Comparison of ENCODE assay signal across 18 cellular contexts in the genomic region with DNA sequence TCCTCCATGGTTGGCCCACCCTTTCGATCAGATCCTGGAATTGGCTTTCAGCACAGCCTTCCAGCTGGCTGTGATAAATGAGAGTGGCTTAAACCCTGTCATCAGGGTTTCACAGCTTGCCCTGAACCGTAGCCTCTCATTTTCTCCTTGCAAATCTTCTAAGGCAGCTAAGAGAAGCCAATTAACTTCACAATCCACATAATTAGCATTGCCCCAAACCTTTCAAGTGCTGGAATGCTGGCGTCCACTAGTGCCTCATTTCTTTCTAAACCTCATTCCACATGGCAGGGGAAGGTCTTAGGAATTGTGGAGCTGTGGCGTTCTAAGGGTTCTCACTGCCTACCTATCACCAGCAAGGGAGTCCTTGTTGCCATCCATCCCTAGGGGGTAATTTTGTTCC. TPM values are rescaled to one million over a fixed set of nuclear protein-coding genes. Genes with fewer than 3 reads are reported as not detected.
DNase-seq lines count a peak whose midpoint lies in the region; ATAC-seq, FAIRE-seq and TF ChIP-seq lines count a peak whose summit lies in the region.
"Had no signal": no experiment of that assay in that cellular context is flagged by ENCODE, and none has a peak within 500 bp of the region (broad histone marks: within the 10 kb centered on the region; RNA-seq: fewer than 3 reads in every experiment).

No MANE protein-coding gene starts in this region.

- no peak overlapping the region for H3K27ac ChIP-seq in K562 (ENCODE audit: extremely low read depth, low read depth, low read length)
- H3K27ac ChIP-seq in mesendoderm (ENCODE audit: low read depth, low read length): peak overlapping the region; percentile 17
- H3K27ac ChIP-seq: KMS-11, PC-9 had no signal

- no peaks in the 10 kb centered on the region for H3K9me1 ChIP-seq in K562 (ENCODE audit: control insufficient read depth, insufficient read depth, low read length)

- no peak overlapping the region for H2BK5ac ChIP-seq in mesendoderm (ENCODE audit: low read length)

- H3K36me3 ChIP-seq in K562 (ENCODE audit: control insufficient read depth, insufficient read depth, low read length) (no peaks in the 10 kb centered on the region), mesendoderm (ENCODE audit: control insufficient read depth, insufficient read depth, low read length) (no peaks in the 10 kb centered on the region)
- H3K36me3 ChIP-seq: BE2C had no signal

- peaks cover 2% of the 10 kb centered on the region for H3K36me3 Mint-ChIP-seq in T-helper 1 cell treated with Interleukin-12 subunit alpha and Interleukin-12 subunit beta and Interleukin-4 antibody, amounts not matched to agents 30 μg/mL and 1 μg/mL, for 36 hours (ENCODE audit: low read depth)
- H3K36me3 Mint-ChIP-seq: CD4-positive, alpha-beta memory T cell had no signal

- peak overlapping the region; percentile 11 for H3K18ac ChIP-seq in mesendoderm (ENCODE audit: low read length)

- H2AK5ac ChIP-seq in mesendoderm (ENCODE audit: low read length): no peak overlapping the region

- H3K27me3 ChIP-seq in K562 (ENCODE audit: control insufficient read depth in 2 of 2, insufficient read depth in 2 of 2, low read length in 2 of 2) (no peaks in the 10 kb centered on the region), mesendoderm (ENCODE audit: insufficient read depth, low read length, poor library complexity) (no peaks in the 10 kb centered on the region)
- H3K27me3 ChIP-seq: BE2C had no signal

- H4K8ac ChIP-seq in mesendoderm (ENCODE audit: low read depth, low read length): no peak overlapping the region

- H3K79me2 ChIP-seq in K562 (ENCODE audit: control insufficient read depth, insufficient read depth, low read length): no peaks in the 10 kb centered on the region
- no peaks in the 10 kb centered on the region for H3K79me2 ChIP-seq in mesendoderm (ENCODE audit: control insufficient read depth, insufficient read depth, low read length)

- H2AFZ ChIP-seq in K562 (ENCODE audit: low read depth, low read length): no peak overlapping the region
- H2AFZ ChIP-seq: PC-9 had no signal

- no peaks in the 10 kb centered on the region for H3K9me3 Mint-ChIP-seq in T-helper 1 cell treated with Interleukin-12 subunit alpha and Interleukin-12 subunit beta and Interleukin-4 antibody, amounts not matched to agents 30 μg/mL and 1 μg/mL, for 36 hours
- H3K9me3 Mint-ChIP-seq: CD4-positive, alpha-beta memory T cell had no signal

- peaks cover 2% of the 10 kb centered on the region for H3K4me1 Mint-ChIP-seq in T-helper 1 cell treated with Interleukin-12 subunit alpha and Interleukin-12 subunit beta and Interleukin-4 antibody, amounts not matched to agents 30 μg/mL and 1 μg/mL, for 36 hours (ENCODE audit: low read depth)
- H3K4me1 Mint-ChIP-seq: CD4-positive, alpha-beta memory T cell had no signal

- TF ChIP-seq CTCF in K562 (IDR thresholded peaks at IDR 0.05 in 2 of 3, conservative IDR thresholded peaks at IDR 0.05 in 1 of 3; ENCODE audit: insufficient read depth in 2 of 3, low read depth in 1 of 3, low read length in 3 of 3): no peak

- H3K4me3 ChIP-seq in K562 (no peak overlapping the region), mesendoderm (ENCODE audit: low read length) (no peak overlapping the region)
- H3K4me3 ChIP-seq: PC-9 had no signal

- DNase-seq in T-helper 1 cell (no peak), K562 (ENCODE audit: extremely low read depth in 1 of 4, low spot score in 3 of 4) (no peak), mesendoderm (peak; percentile 81), hypothalamus (lab: John Stamatoyannopoulos, UW) (no peak), mesenteric fat pad (ENCODE audit: low spot score) (no peak), DMS153 (lab: John Stamatoyannopoulos, UW) (no peak)
- DNase-seq: 8988T; BE2C; Calu3; CD4-positive, alpha-beta memory T cell; NCI-H1092; NCI-H2081 treated with DMSO at 0.1 percent for 48 hours; NCI-H524 treated with DMSO at 0.1 percent for 48 hours; PC-9 had no signal

- H3K4me1 ChIP-seq in K562 (replicated peaks in 1 of 2; ENCODE audit: control insufficient read depth in 2 of 2, insufficient read depth in 2 of 2, low read length in 2 of 2) (no peaks in the 10 kb centered on the region), mesendoderm (ENCODE audit: control insufficient read depth, low read depth, low read length) (peaks cover 7% of the 10 kb centered on the region)

- H3K23ac ChIP-seq in mesendoderm (ENCODE audit: low read length): no peak overlapping the region

- in situ Hi-C loops in K562 (cut with MboI): no loop called here

- TF ChIP-seq POLR2A in K562 (conservative IDR thresholded peaks at IDR 0.05): no peak

- no TSS peak for BruUV-seq in K562 (replicated peaks; lab: Mats Ljungman, UMichigan)

- intact Hi-C loops in K562 (cut with micrococcal nuclease): no loop called here

- TF ChIP-seq RAD21 in K562 (CRISPR knock-in tag; conservative IDR thresholded peaks at IDR 0.05 in 1 of 2, IDR thresholded peaks at IDR 0.05 in 1 of 2): no peak

- H3K4me2 ChIP-seq in K562 (ENCODE audit: insufficient read depth, low read length) (no peak overlapping the region), mesendoderm (ENCODE audit: low read length) (no peak overlapping the region)
- H3K4me2 ChIP-seq: KMS-11, PC-9 had no signal

- H2BK120ac ChIP-seq in mesendoderm (ENCODE audit: low read depth, low read length): no peak overlapping the region

- no peaks in the 10 kb centered on the region for H3K27me3 Mint-ChIP-seq in T-helper 1 cell treated with Interleukin-12 subunit alpha and Interleukin-12 subunit beta and Interleukin-4 antibody, amounts not matched to agents 30 μg/mL and 1 μg/mL, for 36 hours (ENCODE audit: low read depth)

- no peak for FAIRE-seq in K562 (lab: Jason Lieb, UNC)

- H4K20me1 ChIP-seq in K562 (replicated peaks; ENCODE audit: control insufficient read depth, insufficient read depth, low read length): no peaks in the 10 kb centered on the region

- no peaks in the 10 kb centered on the region for H3K9me3 ChIP-seq in K562 (replicated peaks; ENCODE audit: control insufficient read depth, insufficient read depth, low read depth, low read length)
- H3K9me3 ChIP-seq: BE2C had no signal

- peak overlapping the region; percentile 3 for H3K27ac Mint-ChIP-seq in T-helper 1 cell treated with Interleukin-12 subunit alpha and Interleukin-12 subunit beta and Interleukin-4 antibody, amounts not matched to agents 30 μg/mL and 1 μg/mL, for 36 hours

- H3K4ac ChIP-seq in mesendoderm (ENCODE audit: low read depth, low read length): no peak overlapping the region

- no peak for TF ChIP-seq EP300 in K562 (IDR thresholded peaks at IDR 0.05; ENCODE audit: low read length)

- H3K4me3 Mint-ChIP-seq in T-helper 1 cell treated with Interleukin-12 subunit alpha and Interleukin-12 subunit beta and Interleukin-4 antibody, amounts not matched to agents 30 μg/mL and 1 μg/mL, for 36 hours: no peak overlapping the region
- H3K4me3 Mint-ChIP-seq: CD4-positive, alpha-beta memory T cell had no signal

- H3K79me1 ChIP-seq in mesendoderm (ENCODE audit: low read length): no peaks in the 10 kb centered on the region

- CTCF ChIA-PET in K562 (lab: Yijun Ruan, JAX; ENCODE audit: low intra/inter-chr PET ratio): no interaction called here

- POLR2A ChIA-PET in K562 (lab: Yijun Ruan, JAX): interaction anchor here (0.7 kb wide), 1 partner anchor 13 kb away, joined by 3 read pairs; no protein-coding TSS in a partner anchor

- 50% methylated on average over 4 of the region's 4 CpGs for WGBS in K562 (ENCODE audit: insufficient coverage, low coverage, missing lambda C conversion rate)
- no CpG with 5 or more reads among the region's 4 CpGs for WGBS in mesendoderm (ENCODE audit: extremely low coverage, insufficient coverage, low lambda C conversion rate)

- H4K5ac ChIP-seq in mesendoderm (ENCODE audit: low read length): no peak overlapping the region

- no peak overlapping the region for H3K9ac ChIP-seq in K562 (ENCODE audit: insufficient read depth in 1 of 2, low read depth in 2 of 2, low read length in 2 of 2)
- no peak overlapping the region for H3K9ac ChIP-seq in mesendoderm (ENCODE audit: low read length)
- H3K9ac ChIP-seq: KMS-11 had no signal

- ATAC-seq in K562 (no peak), HG03378 (IDR thresholded peaks at IDR 0.05; ENCODE audit: unreplicated experiment) (no peak)

- H2BK15ac ChIP-seq in mesendoderm (replicated peaks; ENCODE audit: low read depth): no peak overlapping the region

- no peak overlapping the region for H3K56ac ChIP-seq in mesendoderm (ENCODE audit: low read length)

RNA-seq across cellular contexts. Expression of a gene that starts 21.8 kb away (rescaled TPM):
- total RNA-seq in K562 (2011; cell fraction: chromatin; rRNA removed; ENCODE audit: low replicate concordance): 10.8 and 12.0 TPM in 2 replicates
- total RNA-seq in K562 (2011; cell fraction: nucleolus; rRNA removed): 5.0 and 6.2 TPM in 2 replicates
- 5.9 and 8.5 TPM in 2 replicates for total RNA-seq in K562 (2011; cell fraction: nucleoplasm; rRNA removed)
- total RNA-seq in K562 (2014; rRNA removed) (3.8 and 4.3 TPM in 2 replicates), K562 (2014; rRNA removed; fragmentation: Illumina TruSeq; extraction: Trizol) (7.5 and 8.7 TPM in 2 replicates), K562 (2015; rRNA removed; fragmentation: Illumina TruSeq; extraction: Trizol) (14.1 and 16.2 TPM in 2 replicates), K562 (2021) (4.1 and 4.7 TPM in 2 replicates), mesenteric fat pad (15.5 TPM)
- polyA plus RNA-seq in K562 (2011; rRNA removed) (5.6 and 9.7 TPM in 2 replicates), K562 (2014; fragmentation: Illumina TruSeq; extraction: Trizol) (13.3 and 14.7 TPM in 2 replicates), K562 (2014; fragmentation: Nextera tagmentation; extraction: Ambion mirVana) (1 to 10 TPM; 4.6 to 7.1 TPM), K562 (2014; rRNA removed) (7.1 and 7.8 TPM in 2 replicates)
- polyA plus RNA-seq in K562 (2011; cell fraction: cytosol; rRNA removed): 4.1 and 8.7 TPM in 2 replicates
- polyA plus RNA-seq in K562 (2011; cell fraction: nucleus; rRNA removed): 10.0 and 12.4 TPM in 2 replicates
- 9.0 and 64.8 TPM in 2 replicates for polyA plus RNA-seq in K562 (2012)
- 3.8 and 5.5 TPM in 2 replicates for polyA minus RNA-seq in K562 (2011; rRNA and poly(A)+ RNA removed)
- 1.8 TPM in 1 of 2 replicates, not detected in the other for polyA minus RNA-seq in K562 (2011; cell fraction: cytosol; rRNA and poly(A)+ RNA removed)
- 2.2 and 5.1 TPM in 2 replicates for polyA minus RNA-seq in K562 (2011; cell fraction: nucleus; rRNA and poly(A)+ RNA removed)
- polyA plus RNA-seq in mesendoderm (2013, experiment 1 of 2): not detected
- polyA plus RNA-seq in mesendoderm (2013, experiment 2 of 2): not detected
- total RNA-seq: SK-MEL-5 had no signal
- polyA plus RNA-seq: CD4-positive, alpha-beta memory T cell had no signal

RNA-seq across cellular contexts. Expression of a gene that starts 26.2 kb away (rescaled TPM):
- 92.4 and 167 TPM in 2 replicates for total RNA-seq in K562 (2011; cell fraction: chromatin; rRNA removed; ENCODE audit: low replicate concordance)
- 66.1 and 68.5 TPM in 2 replicates for total RNA-seq in K562 (2011; cell fraction: nucleolus; rRNA removed)
- 74.9 and 93.0 TPM in 2 replicates for total RNA-seq in K562 (2011; cell fraction: nucleoplasm; rRNA removed)
- total RNA-seq in K562 (2014; rRNA removed) (26.6 and 28.8 TPM in 2 replicates), K562 (2014; rRNA removed; fragmentation: Illumina TruSeq; extraction: Trizol) (34.9 and 37.9 TPM in 2 replicates), K562 (2015; rRNA removed; fragmentation: Illumina TruSeq; extraction: Trizol) (36.4 and 37.0 TPM in 2 replicates), K562 (2021) (39.5 and 44.2 TPM in 2 replicates), mesenteric fat pad (11.6 TPM)
- polyA plus RNA-seq in K562 (2011; rRNA removed) (42.8 and 44.8 TPM in 2 replicates), K562 (2014; fragmentation: Illumina TruSeq; extraction: Trizol) (31.0 and 37.4 TPM in 2 replicates), K562 (2014; fragmentation: Nextera tagmentation; extraction: Ambion mirVana) (10 to 100 TPM; 13.4 to 14.6 TPM), K562 (2014; rRNA removed) (41.1 and 43.0 TPM in 2 replicates)
- 7.8 and 17.8 TPM in 2 replicates for polyA plus RNA-seq in K562 (2011; cell fraction: cytosol; rRNA removed)
- 74.3 and 76.8 TPM in 2 replicates for polyA plus RNA-seq in K562 (2011; cell fraction: nucleus; rRNA removed)
- 32.5 and 35.4 TPM in 2 replicates for polyA plus RNA-seq in K562 (2012)
- 34.0 and 36.5 TPM in 2 replicates for polyA minus RNA-seq in K562 (2011; rRNA and poly(A)+ RNA removed)
- 12.9 and 15.7 TPM in 2 replicates for polyA minus RNA-seq in K562 (2011; cell fraction: cytosol; rRNA and poly(A)+ RNA removed)
- polyA minus RNA-seq in K562 (2011; cell fraction: nucleus; rRNA and poly(A)+ RNA removed): 56.1 and 86.0 TPM in 2 replicates
- 14.5 TPM for polyA plus RNA-seq in mesendoderm (2013, experiment 1 of 2)
- polyA plus RNA-seq in mesendoderm (2013, experiment 2 of 2): 14.9 TPM

RNA-seq across cellular contexts. Expression of a gene that starts 35.4 kb away (rescaled TPM):
- total RNA-seq in K562 (2011; cell fraction: chromatin; rRNA removed; ENCODE audit: low replicate concordance): 1,248 and 2,950 TPM in 2 replicates
- 714 and 743 TPM in 2 replicates for total RNA-seq in K562 (2011; cell fraction: nucleolus; rRNA removed)
- total RNA-seq in K562 (2011; cell fraction: nucleoplasm; rRNA removed): 971 and 1,084 TPM in 2 replicates
- total RNA-seq in K562 (2014; rRNA removed) (239 and 306 TPM in 2 replicates), K562 (2014; rRNA removed; fragmentation: Illumina TruSeq; extraction: Trizol) (411 and 440 TPM in 2 replicates), K562 (2015; rRNA removed; fragmentation: Illumina TruSeq; extraction: Trizol) (386 and 426 TPM in 2 replicates), K562 (2021) (616 and 622 TPM in 2 replicates), mesenteric fat pad (902 TPM)
- polyA plus RNA-seq in K562 (2011; rRNA removed) (721 and 729 TPM in 2 replicates), K562 (2014; fragmentation: Illumina TruSeq; extraction: Trizol) (579 and 604 TPM in 2 replicates), K562 (2014; fragmentation: Nextera tagmentation; extraction: Ambion mirVana) (1,000 to 10,000 TPM in 1 of 2 experiments, 100 to 1,000 TPM in 1; 487 to 1,639 TPM), K562 (2014; rRNA removed) (1,331 and 1,452 TPM in 2 replicates)
- 392 and 499 TPM in 2 replicates for polyA plus RNA-seq in K562 (2011; cell fraction: cytosol; rRNA removed)
- polyA plus RNA-seq in K562 (2011; cell fraction: nucleus; rRNA removed): 2,138 and 2,865 TPM in 2 replicates
- polyA plus RNA-seq in K562 (2012): 332 and 354 TPM in 2 replicates
- 481 and 488 TPM in 2 replicates for polyA minus RNA-seq in K562 (2011; rRNA and poly(A)+ RNA removed)
- polyA minus RNA-seq in K562 (2011; cell fraction: cytosol; rRNA and poly(A)+ RNA removed): 167 and 272 TPM in 2 replicates
- 1,052 and 1,975 TPM in 2 replicates for polyA minus RNA-seq in K562 (2011; cell fraction: nucleus; rRNA and poly(A)+ RNA removed)
- 740 TPM for polyA plus RNA-seq in mesendoderm (2013, experiment 1 of 2)
- polyA plus RNA-seq in mesendoderm (2013, experiment 2 of 2): 740 TPM

RNA-seq across cellular contexts. Expression of a gene that starts 36.1 kb away (rescaled TPM):
- total RNA-seq in K562 (2011; cell fraction: chromatin; rRNA removed; ENCODE audit: low replicate concordance): 138 and 394 TPM in 2 replicates
- total RNA-seq in K562 (2011; cell fraction: nucleolus; rRNA removed): 72.7 and 85.0 TPM in 2 replicates
- total RNA-seq in K562 (2011; cell fraction: nucleoplasm; rRNA removed): 132 and 153 TPM in 2 replicates
- total RNA-seq in K562 (2014; rRNA removed) (51.3 and 53.5 TPM in 2 replicates), K562 (2014; rRNA removed; fragmentation: Illumina TruSeq; extraction: Trizol) (71.8 and 80.0 TPM in 2 replicates), K562 (2015; rRNA removed; fragmentation: Illumina TruSeq; extraction: Trizol) (50.0 and 57.1 TPM in 2 replicates), K562 (2021) (48.0 and 48.3 TPM in 2 replicates), mesenteric fat pad (26.8 TPM)
- polyA plus RNA-seq in K562 (2011; rRNA removed) (80.7 and 83.4 TPM in 2 replicates), K562 (2014; fragmentation: Illumina TruSeq; extraction: Trizol) (54.4 and 56.9 TPM in 2 replicates), K562 (2014; fragmentation: Nextera tagmentation; extraction: Ambion mirVana) (10 to 100 TPM; 26.7 to 40.0 TPM), K562 (2014; rRNA removed) (61.0 and 75.0 TPM in 2 replicates)
- 9.7 and 20.4 TPM in 2 replicates for polyA plus RNA-seq in K562 (2011; cell fraction: cytosol; rRNA removed)
- polyA plus RNA-seq in K562 (2011; cell fraction: nucleus; rRNA removed): 149 and 214 TPM in 2 replicates
- polyA plus RNA-seq in K562 (2012): 34.4 and 59.0 TPM in 2 replicates
- polyA minus RNA-seq in K562 (2011; rRNA and poly(A)+ RNA removed): 62.6 and 76.6 TPM in 2 replicates
- 27.3 and 27.7 TPM in 2 replicates for polyA minus RNA-seq in K562 (2011; cell fraction: cytosol; rRNA and poly(A)+ RNA removed)
- polyA minus RNA-seq in K562 (2011; cell fraction: nucleus; rRNA and poly(A)+ RNA removed): 61.9 and 125 TPM in 2 replicates
- 47.9 TPM for polyA plus RNA-seq in mesendoderm (2013, experiment 1 of 2)
- 47.5 TPM for polyA plus RNA-seq in mesendoderm (2013, experiment 2 of 2)
